Comparison of ENCODE assay signal across 27 cellular contexts in the genomic region with DNA sequence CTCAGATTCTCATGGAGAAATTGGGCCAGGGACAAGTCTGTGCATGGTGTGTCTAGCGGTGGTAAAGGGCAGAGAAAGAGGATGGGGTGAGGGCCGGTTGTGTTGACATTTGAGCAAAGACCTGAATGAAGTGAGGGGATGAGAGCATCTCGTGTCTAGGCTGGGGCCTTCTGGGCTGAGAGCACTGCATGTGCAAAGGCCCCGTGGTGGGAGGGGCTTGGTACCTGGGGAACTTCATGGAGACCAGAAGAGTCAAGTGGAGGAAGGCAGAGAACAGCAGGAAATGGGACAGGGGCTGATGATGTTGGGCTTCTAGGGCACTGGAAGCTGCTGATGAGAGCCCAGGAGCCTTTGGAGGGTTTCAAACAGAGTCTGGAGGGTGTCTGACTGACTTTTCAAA.
DNase-seq lines count a peak whose midpoint lies in the region; ATAC-seq, FAIRE-seq and TF ChIP-seq lines count a peak whose summit lies in the region.
"Had no signal": no experiment of that assay in that cellular context is flagged by ENCODE, and none has a peak within 500 bp of the region (broad histone marks: within the 10 kb centered on the region; RNA-seq: fewer than 3 reads in every experiment).

No MANE protein-coding gene starts in this region.

- dilution Hi-C loops in mammary epithelial cell (cut with HindIII; ENCODE audit: low sequenced_read_pairs): loop anchor here (5.0 kb wide), 1 partner anchor 61 kb away; no protein-coding TSS in a partner anchor

- POLR2A ChIA-PET in MCF 10A (lab: Yijun Ruan, JAX): interaction anchor here (0.6 to 8.1 kb wide), 8 partner anchors 19 to 141 kb away, joined by 3 to 98 read pairs (median 7); a partner anchor contains a TSS

- H3K4me1 ChIP-seq in mammary epithelial cell (ENCODE audit: insufficient read depth, low read length) (peaks cover 44% of the 10 kb centered on the region), RWPE2 (ENCODE audit: insufficient read depth, poor library complexity, severe bottlenecking) (peaks cover 42% of the 10 kb centered on the region), foreskin keratinocyte (peaks cover 34% of the 10 kb centered on the region), skeletal muscle satellite cell (ENCODE audit: control insufficient read depth, insufficient read depth, low read length) (peaks cover 55% of the 10 kb centered on the region)

- intact Hi-C loops in MCF 10A (cut with micrococcal nuclease): loop anchor here (5.0 kb wide), 1 partner anchor 46 kb away; no protein-coding TSS in a partner anchor
- intact Hi-C loops in mammary epithelial cell (cut with micrococcal nuclease): loop anchor here (10.0 kb wide), 1 partner anchor 344 kb away; no protein-coding TSS in a partner anchor

- no peak overlapping the region for H3K4me2 ChIP-seq in mammary epithelial cell (ENCODE audit: insufficient read depth, low read depth, low read length)
- peak overlapping the region; percentile 76 for H3K4me2 ChIP-seq in skeletal muscle satellite cell (ENCODE audit: low read length)

- H2AFZ ChIP-seq in mammary epithelial cell (ENCODE audit: low read depth, low read length): no peak overlapping the region

- FAIRE-seq in RCC 7860 (lab: Jason Lieb, UNC): no peak
- FAIRE-seq: endometrium had no signal

- H3K9me3 Mint-ChIP-seq in MCF 10A (ENCODE audit: unreplicated experiment): no peaks in the 10 kb centered on the region
- H3K9me3 Mint-ChIP-seq: activated CD4-positive, alpha-beta memory T cell treated with anti-CD3 and anti-CD28 coated beads, Interleukin-2, amount 10 ng/mL, durations not matched to agents 7 days and 5 days; CD8-positive, alpha-beta T cell; mesothelial cell of epicardium; stimulated activated naive CD8-positive, alpha-beta T cell treated with anti-CD3 and anti-CD28 coated beads, Interleukin-15, amount 100 ng/mL, for 72 hours had no signal

- no peaks in the 10 kb centered on the region for H3K27me3 Mint-ChIP-seq in MCF 10A (ENCODE audit: insufficient read depth, unreplicated experiment)
- H3K27me3 Mint-ChIP-seq: activated CD4-positive, alpha-beta memory T cell treated with anti-CD3 and anti-CD28 coated beads, Interleukin-2, amount 10 ng/mL, durations not matched to agents 7 days and 5 days; stimulated activated naive CD8-positive, alpha-beta T cell treated with anti-CD3 and anti-CD28 coated beads, Interleukin-15, amount 100 ng/mL, for 72 hours had no signal

- H3K4me1 Mint-ChIP-seq in MCF 10A (ENCODE audit: insufficient read depth, unreplicated experiment): peaks cover 54% of the 10 kb centered on the region
- H3K4me1 Mint-ChIP-seq: activated CD4-positive, alpha-beta memory T cell treated with anti-CD3 and anti-CD28 coated beads, Interleukin-2, amount 10 ng/mL, durations not matched to agents 7 days and 5 days; naive thymus-derived CD4-positive, alpha-beta T cell; stimulated activated naive CD8-positive, alpha-beta T cell treated with anti-CD3 and anti-CD28 coated beads, Interleukin-15, amount 100 ng/mL, for 72 hours had no signal

- H3K9me3 ChIP-seq in mammary epithelial cell (replicated peaks; ENCODE audit: insufficient read depth, low read length): no peaks in the 10 kb centered on the region
- no peaks in the 10 kb centered on the region for H3K9me3 ChIP-seq in RWPE2 (ENCODE audit: severe bottlenecking)
- no peaks in the 10 kb centered on the region for H3K9me3 ChIP-seq in skeletal muscle satellite cell (replicated peaks; ENCODE audit: low read length)
- H3K9me3 ChIP-seq: left lung had no signal

- WGBS in mammary epithelial cell (ENCODE audit: low coverage, missing lambda C conversion rate): 100% methylated on average over 4 of the region's 4 CpGs

- H3K27me3 ChIP-seq in mammary epithelial cell (ENCODE audit: insufficient read depth, low read length): no peaks in the 10 kb centered on the region
- no peaks in the 10 kb centered on the region for H3K27me3 ChIP-seq in RWPE2 (ENCODE audit: insufficient read depth, poor library complexity, severe bottlenecking)
- no peaks in the 10 kb centered on the region for H3K27me3 ChIP-seq in foreskin keratinocyte
- H3K27me3 ChIP-seq in skeletal muscle satellite cell (ENCODE audit: control insufficient read depth, insufficient read depth, low read length): no peaks in the 10 kb centered on the region
- H3K27me3 ChIP-seq: left lung had no signal

- H3K27ac ChIP-seq in mammary epithelial cell (ENCODE audit: insufficient read depth, low read depth, low read length): no peak overlapping the region
- peak overlapping the region; percentile 100 for H3K27ac ChIP-seq in RWPE2 (ENCODE audit: poor library complexity, severe bottlenecking)
- peak overlapping the region; percentile 99 for H3K27ac ChIP-seq in foreskin keratinocyte
- H3K27ac ChIP-seq: left lung had no signal

- no TSS peak for BruUV-seq in MCF 10A (replicated peaks; lab: Mats Ljungman, UMichigan)
- no TSS peak for BruUV-seq in mammary epithelial cell (replicated peaks; lab: Mats Ljungman, UMichigan)

- no peaks in the 10 kb centered on the region for H4K20me1 ChIP-seq in mammary epithelial cell (ENCODE audit: insufficient read depth, low read length)

- H3K79me2 ChIP-seq in mammary epithelial cell (ENCODE audit: insufficient read depth, low read length): peaks cover 85% of the 10 kb centered on the region

- no peak for DNase-seq in MCF 10A (ENCODE audit: unreplicated experiment)
- DNase-seq in mammary epithelial cell: no peak
- DNase-seq in RWPE2 (ENCODE audit: low spot score): no peak
- DNase-seq in foreskin keratinocyte: peak in 1 of 2 donors; percentile 38
- DNase-seq in GOT3 (lab: John Stamatoyannopoulos, UW): no peak
- no peak for DNase-seq in T1000 (lab: John Stamatoyannopoulos, UW)
- no peak for DNase-seq in RCC 7860 (ENCODE audit: low spot score)
- DNase-seq: activated CD4-positive, alpha-beta memory T cell treated with anti-CD3 and anti-CD28 coated beads, Interleukin-2, amount 10 ng/mL, durations not matched to agents 7 days and 5 days; aorta; CD8-positive, alpha-beta T cell; DMS79; GDM1; MV-4-11; naive thymus-derived CD4-positive, alpha-beta T cell; NCI-H1436 treated with DMSO at 0.1 percent for 48 hours; NCI-H774; SHP77 treated with DMSO at 0.1 percent for 48 hours; stimulated activated CD4-positive, alpha-beta T cell treated with anti-CD3 and anti-CD28 coated beads, Interleukin-1b, Interleukin-23, amount 100 ng/mL, for 48 hours; stimulated activated CD8-positive, alpha-beta memory T cell treated with anti-CD3 and anti-CD28 coated beads, Interleukin-4, amount 100 ng/mL, for 48 hours; stimulated activated naive CD8-positive, alpha-beta T cell treated with anti-CD3 and anti-CD28 coated beads, Interleukin-15, amount 100 ng/mL, for 72 hours had no signal

- H3K36me3 Mint-ChIP-seq in MCF 10A (ENCODE audit: insufficient read depth, unreplicated experiment): peaks cover 6% of the 10 kb centered on the region
- H3K36me3 Mint-ChIP-seq: activated naive CD8-positive, alpha-beta T cell; CD8-positive, alpha-beta T cell; naive thymus-derived CD4-positive, alpha-beta T cell had no signal

- CTCF ChIA-PET in MCF 10A (lab: Yijun Ruan, JAX) (interaction anchor here (0.5 kb wide), 1 partner anchor 9 kb away, joined by 3 read pairs; no protein-coding TSS in a partner anchor), mammary epithelial cell (lab: Charles Lee; ENCODE audit: low non-redundant PET) (no interaction called here)

- ATAC-seq in RWPE2 (ENCODE audit: low read depth): no peak
- ATAC-seq in foreskin keratinocyte: no peak
- ATAC-seq: activated CD4-positive, CD25-positive, alpha-beta regulatory T cell treated with anti-CD3 and anti-CD28 coated beads, Interleukin-2, amount 50 U/mL, for 24 hours; CD8-positive, alpha-beta T cell; left lung; naive thymus-derived CD4-positive, alpha-beta T cell; stimulated activated naive CD8-positive, alpha-beta T cell treated with anti-CD3 and anti-CD28 coated beads, Interleukin-15, amount 100 ng/mL, for 72 hours had no signal

- in situ Hi-C loops in mammary epithelial cell (cut with MboI; ENCODE audit: low sequenced_read_pairs in 2 of 2): loop anchor here in 1 of 2 donors (10.0 kb wide), 1 partner anchor 74 kb away; a partner anchor contains a TSS

- TF ChIP-seq CTCF in MCF 10A (IDR thresholded peaks at IDR 0.05; ENCODE audit: unreplicated experiment) (no peak), mammary epithelial cell (conservative IDR thresholded peaks at IDR 0.05 in 1 of 2, IDR thresholded peaks at IDR 0.05 in 1 of 2; ENCODE audit: extremely low read depth in 1 of 2, insufficient read depth in 1 of 2, low read depth in 1 of 2, low read length in 2 of 2) (no peak), RWPE2 (IDR thresholded peaks at IDR 0.05; ENCODE audit: poor library complexity, severe bottlenecking) (no peak), foreskin keratinocyte (conservative IDR thresholded peaks at IDR 0.05) (no peak)

- H3K36me3 ChIP-seq in mammary epithelial cell (ENCODE audit: insufficient read depth, low read length) (no peaks in the 10 kb centered on the region), RWPE2 (ENCODE audit: low read depth) (no peaks in the 10 kb centered on the region; the same call in 1 of the 2 replicates), skeletal muscle satellite cell (ENCODE audit: insufficient read depth, low read length) (peaks cover 28% of the 10 kb centered on the region)
- H3K36me3 ChIP-seq: left lung had no signal

- H3K4me3 ChIP-seq in mammary epithelial cell (replicated peaks in 1 of 3; ENCODE audit: insufficient read depth in 1 of 3, low read depth in 2 of 3, low read length in 3 of 3): no peak overlapping the region
- H3K4me3 ChIP-seq in RWPE2 (ENCODE audit: severe bottlenecking): no peak overlapping the region
- H3K4me3 ChIP-seq in skeletal muscle satellite cell (ENCODE audit: low read length): no peak overlapping the region
- H3K4me3 ChIP-seq: left lung, smooth muscle cell had no signal

- H3K9ac ChIP-seq in mammary epithelial cell (ENCODE audit: insufficient read depth, low read length): no peak overlapping the region
- no peak overlapping the region for H3K9ac ChIP-seq in skeletal muscle satellite cell (ENCODE audit: low read depth, low read length)

- H3K27ac Mint-ChIP-seq in MCF 10A (ENCODE audit: low read depth, unreplicated experiment): peak overlapping the region; percentile 93
- H3K27ac Mint-ChIP-seq: activated CD4-positive, alpha-beta memory T cell treated with anti-CD3 and anti-CD28 coated beads, Interleukin-2, amount 10 ng/mL, durations not matched to agents 7 days and 5 days; activated naive CD8-positive, alpha-beta T cell; CD8-positive, alpha-beta T cell; mesothelial cell of epicardium; naive thymus-derived CD4-positive, alpha-beta T cell had no signal

- peak overlapping the region; percentile 71 for H3K4me3 Mint-ChIP-seq in MCF 10A (ENCODE audit: unreplicated experiment)
- H3K4me3 Mint-ChIP-seq: activated CD4-positive, alpha-beta memory T cell treated with anti-CD3 and anti-CD28 coated beads, Interleukin-2, amount 10 ng/mL, durations not matched to agents 7 days and 5 days; activated naive CD8-positive, alpha-beta T cell; CD8-positive, alpha-beta T cell; mesothelial cell of epicardium; naive thymus-derived CD4-positive, alpha-beta T cell; stimulated activated naive CD8-positive, alpha-beta T cell treated with anti-CD3 and anti-CD28 coated beads, Interleukin-15, amount 100 ng/mL, for 72 hours had no signal
